Comparison of ENCODE assay signal across 23 cellular contexts in the genomic region with DNA sequence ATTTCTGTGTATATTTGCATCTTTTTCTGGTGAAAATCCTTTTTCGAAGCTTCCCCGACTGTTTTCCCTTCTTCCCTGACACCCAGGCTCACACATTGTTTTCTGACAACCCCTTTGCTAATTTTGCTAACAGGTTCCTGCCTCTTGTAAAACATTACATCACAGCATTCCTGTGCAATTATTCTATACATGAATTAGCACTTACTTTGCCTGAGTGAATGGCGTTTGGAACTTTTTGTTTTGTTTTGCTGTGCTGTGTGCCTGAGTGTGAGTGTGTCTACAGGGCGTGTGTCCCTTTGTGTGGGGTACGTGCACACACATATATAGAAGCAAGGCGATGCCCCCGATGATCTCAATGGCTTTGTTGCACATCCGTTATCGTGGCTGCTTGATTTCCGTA.
A peak's percentile ranks its signal among the peaks of the same experiment; 100 is the strongest.
DNase-seq lines count a peak whose midpoint lies in the region; ATAC-seq and TF ChIP-seq lines count a peak whose summit lies in the region.
"Had no signal": no experiment of that assay in that cellular context is flagged by ENCODE, and none has a peak within 500 bp of the region (broad histone marks: within the 10 kb centered on the region; RNA-seq: fewer than 3 reads in every experiment).

No MANE protein-coding gene starts in this region.

- no peaks in the 10 kb centered on the region for H3K79me2 ChIP-seq in smooth muscle cell (ENCODE audit: low read depth)

- H3K27me3 ChIP-seq in HUES64 (ENCODE audit: insufficient read depth, low read length) (peaks cover 50% of the 10 kb centered on the region), iPS-20b (ENCODE audit: insufficient read depth, low read length) (peaks cover 49% of the 10 kb centered on the region), smooth muscle cell (ENCODE audit: low read depth) (peaks cover 64% of the 10 kb centered on the region), MG63 (peaks cover 48% of the 10 kb centered on the region)

- H3K27ac ChIP-seq in HUES64 (ENCODE audit: low read depth, low read length) (no peak overlapping the region; the same call in 1 of the 2 replicates), iPS-20b (ENCODE audit: low read length) (no peak overlapping the region), smooth muscle cell (ENCODE audit: low read depth) (no peak overlapping the region)
- H3K27ac ChIP-seq: HL-60, transverse colon had no signal

- no peak for ATAC-seq in HG02588 (IDR thresholded peaks at IDR 0.05; ENCODE audit: unreplicated experiment)
- ATAC-seq: activated T-cell treated with anti-CD3 and anti-CD28 coated beads, Interleukin-2, amount 50 U/mL, for 4 hours; left colon; Right ventricle myocardium inferior had no signal

- DNase-seq in dermis blood vessel endothelial cell (peak; percentile 0), smooth muscle cell (lab: John Stamatoyannopoulos, UW; ENCODE audit: unreplicated experiment) (no peak), MG63 (no peak)
- DNase-seq in effector CD8-positive, alpha-beta T cell (lab: John Stamatoyannopoulos, UW): no peak
- DNase-seq: activated CD4-positive, alpha-beta T cell treated with anti-CD3 and anti-CD28 coated beads for 1 hour; activated naive CD4-positive, alpha-beta T cell treated with anti-CD3 and anti-CD28 coated beads for 36 hours; activated T-cell treated with anti-CD3 and anti-CD28 coated beads, Interleukin-2, amount 50 U/mL, for 4 hours; aorta; COR-L47; cortex of kidney; foreskin fibroblast; left colon; MM.1S; NCI-H146; small intestine; stimulated activated CD4-positive, alpha-beta T cell treated with anti-CD3 and anti-CD28 coated beads, Interleukin-2, amount 100 ng/mL, for 48 hours; SW 1271; transverse colon had no signal

- H3K4me3 ChIP-seq in HUES64 (ENCODE audit: low read length) (peak overlapping the region; percentile 56), iPS-20b (ENCODE audit: low read length) (peak overlapping the region; percentile 66), smooth muscle cell (peak overlapping the region; percentile 40), MG63 (no peak overlapping the region)
- H3K4me3 ChIP-seq: transverse colon had no signal

- H3K9me3 ChIP-seq in HUES64 (ENCODE audit: insufficient read depth, low read depth, low read length): no peaks in the 10 kb centered on the region
- no peaks in the 10 kb centered on the region for H3K9me3 ChIP-seq in iPS-20b (ENCODE audit: insufficient read depth, low read depth, low read length)
- no peaks in the 10 kb centered on the region for H3K9me3 ChIP-seq in smooth muscle cell (replicated peaks; ENCODE audit: low read depth)
- H3K9me3 ChIP-seq in MG63: no peaks in the 10 kb centered on the region
- H3K9me3 ChIP-seq: transverse colon had no signal

- no peak for TF ChIP-seq CTCF in smooth muscle cell (IDR thresholded peaks at IDR 0.05; ENCODE audit: borderline replicate concordance, insufficient read depth, poor library complexity, severe bottlenecking)

- H3K9ac ChIP-seq in HUES64 (ENCODE audit: low read depth, low read length): peak overlapping the region; percentile 47
- H3K9ac ChIP-seq in iPS-20b (ENCODE audit: low read depth, low read length): peak overlapping the region; percentile 6; the same call in 1 of the 2 replicates
- peak overlapping the region; percentile 8 for H3K9ac ChIP-seq in smooth muscle cell (ENCODE audit: low read depth)

- no peaks in the 10 kb centered on the region for H3F3A ChIP-seq in smooth muscle cell (ENCODE audit: low read depth)

- H4K20me1 ChIP-seq in smooth muscle cell (ENCODE audit: low read depth): no peaks in the 10 kb centered on the region

- H3K4me2 ChIP-seq in smooth muscle cell: peak overlapping the region; percentile 86

- no peaks in the 10 kb centered on the region for H3K36me3 ChIP-seq in HUES64 (ENCODE audit: insufficient read depth, low read length)
- H3K36me3 ChIP-seq in iPS-20b (ENCODE audit: insufficient read depth, low read depth, low read length): no peaks in the 10 kb centered on the region
- no peaks in the 10 kb centered on the region for H3K36me3 ChIP-seq in smooth muscle cell (ENCODE audit: low read depth)
- H3K36me3 ChIP-seq in MG63: no peaks in the 10 kb centered on the region
- H3K36me3 ChIP-seq: transverse colon had no signal

- 17% methylated on average over 10 of the region's 10 CpGs for WGBS in HUES64
- 17% methylated on average over 10 of the region's 10 CpGs for WGBS in smooth muscle cell (ENCODE audit: low lambda C conversion rate)

- H3K4me1 ChIP-seq in HUES64 (ENCODE audit: insufficient read depth, low read length): peaks cover 43% of the 10 kb centered on the region
- H3K4me1 ChIP-seq in iPS-20b (ENCODE audit: insufficient read depth, low read length): peaks cover 26% of the 10 kb centered on the region; the same call in 1 of the 2 replicates
- H3K4me1 ChIP-seq in smooth muscle cell (ENCODE audit: low read depth): peaks cover 13% of the 10 kb centered on the region
- H3K4me1 ChIP-seq: transverse colon had no signal

- peak overlapping the region; percentile 84 for H2AFZ ChIP-seq in smooth muscle cell (ENCODE audit: low read depth)
